ENCODE assay signal across 26 cellular contexts in the genomic region with DNA sequence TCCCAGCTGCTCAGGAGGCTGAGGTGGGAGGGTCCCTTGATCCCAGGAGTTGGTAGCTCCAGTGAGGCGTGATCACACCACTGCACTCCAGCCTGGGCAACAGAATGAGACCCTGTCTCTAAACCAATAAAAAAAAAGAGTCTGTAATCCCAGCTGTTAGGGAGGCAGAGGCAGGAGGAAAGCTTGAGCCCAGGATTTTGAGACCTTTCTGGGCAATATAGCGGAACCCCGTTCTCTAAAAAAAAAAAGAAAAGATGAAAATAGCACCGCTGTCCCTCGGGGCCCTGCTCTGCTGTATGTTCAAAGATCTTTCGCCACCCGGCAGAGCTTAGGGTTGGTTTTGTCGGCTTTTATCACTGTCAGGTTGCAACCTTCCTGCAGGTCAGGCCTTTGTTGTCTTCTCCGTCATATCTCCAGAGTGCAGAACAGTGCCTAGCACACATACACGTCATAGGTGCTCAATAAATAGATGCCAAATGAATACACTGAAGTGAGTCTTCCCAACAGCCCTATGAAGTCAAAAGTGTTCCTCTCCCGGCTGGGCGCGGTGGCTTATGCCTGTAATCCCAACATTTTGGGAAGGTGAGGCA. TPM values are rescaled to one million over a fixed set of nuclear protein-coding genes. Genes with fewer than 3 reads are reported as not detected.
A peak's percentile ranks its signal among the peaks of the same experiment; 100 is the strongest.
DNase-seq lines count a peak whose midpoint lies in the region; ATAC-seq, FAIRE-seq and TF ChIP-seq lines count a peak whose summit lies in the region.
"Had no signal": no experiment of that assay in that cellular context is flagged by ENCODE, and none has a peak within 500 bp of the region (broad histone marks: within the 10 kb centered on the region; RNA-seq: fewer than 3 reads in every experiment).

No MANE protein-coding gene starts in this region.

- CTCF ChIA-PET in H1 (lab: Charles Lee; ENCODE audit: partially characterized antibody): interaction anchor here (1.0 to 9.2 kb wide), 10 partner anchors 9 to 225 kb away, joined by 3 to 80 read pairs (median 4); no protein-coding TSS in a partner anchor

- intact Hi-C loops in Right ventricle myocardium inferior (cut with DNase I): no loop called here
- intact Hi-C loops in Right ventricle myocardium superior (cut with DNase I): no loop called here

- no peak for TF ChIP-seq RAD21 in H1 (IDR thresholded peaks at IDR 0.05 in 1 of 2, conservative IDR thresholded peaks at IDR 0.05 in 1 of 2; ENCODE audit: low read depth in 2 of 2, low read length in 2 of 2)

- H3K9ac ChIP-seq in H1 (replicated peaks in 1 of 4; ENCODE audit: extremely low read depth in 1 of 4, low read depth in 3 of 4, low read length in 3 of 4): no peak overlapping the region; a peak in 1 of 7 replicates
- H3K9ac ChIP-seq: SK-N-SH had no signal

- FAIRE-seq in H1 (lab: Jason Lieb, UNC): no peak
- FAIRE-seq: A549 had no signal

- no peak overlapping the region for H4K5ac ChIP-seq in H1 (ENCODE audit: insufficient read length, low read depth, low read length)

- no peak overlapping the region for H3K56ac ChIP-seq in H1 (replicated peaks; ENCODE audit: insufficient read length, low read depth, low read length)

- TF ChIP-seq POLR2A in H1 (IDR thresholded peaks at IDR 0.05; ENCODE audit: control extremely low read depth in 1 of 2, low read depth in 2 of 2, low read length in 2 of 2): no peak

- no peak overlapping the region for H2BK5ac ChIP-seq in H1 (ENCODE audit: low read depth, low read length)

- H3K4me1 ChIP-seq in H1 (replicated peaks in 1 of 4; ENCODE audit: control insufficient read depth in 3 of 4, insufficient read depth in 4 of 4, low read length in 3 of 4): peaks cover 5 to 10% (median 6%) of the 10 kb centered on the region in 4 experiments; a peak in 6 of 7 replicates

- no peaks in the 10 kb centered on the region for H3K79me2 ChIP-seq in H1 (ENCODE audit: control insufficient read depth in 1 of 2, insufficient read depth in 2 of 2, low read length in 2 of 2)

- no peak overlapping the region for H3K27ac ChIP-seq in H1 (ENCODE audit: low read depth, low read length)
- H3K27ac ChIP-seq: HL-60 had no signal

- POLR2A ChIA-PET in H1 (lab: Charles Lee; ENCODE audit: partially characterized antibody): interaction anchor here (1.0 to 2.2 kb wide), 9 partner anchors 9 to 97 kb away, joined by 3 to 8 read pairs (median 6); a partner anchor contains a TSS

- WGBS in H1 (ENCODE audit: extremely low coverage in 1 of 2, insufficient coverage in 1 of 2, insufficient read length in 1 of 2, insufficient replicate concordance in 2 of 2, low coverage in 1 of 2, low lambda C conversion rate in 2 of 2, missing lambda C conversion rate in 1 of 2), 2 experiments: 95% methylated on average over 13 of the region's 13 CpGs; no CpG with 5 or more reads in 1 of the 2 experiments

- H3K4me2 ChIP-seq in H1 (ENCODE audit: insufficient read depth in 1 of 2, low read depth in 2 of 2, low read length in 2 of 2): no peak overlapping the region
- H3K4me2 ChIP-seq: SK-N-SH had no signal

- no peaks in the 10 kb centered on the region for H3K79me1 ChIP-seq in H1 (ENCODE audit: low read depth, low read length)

- H3K23ac ChIP-seq in H1 (ENCODE audit: insufficient read length): no peak overlapping the region

- H2BK120ac ChIP-seq in H1 (replicated peaks; ENCODE audit: low read depth, low read length): no peak overlapping the region

- H3K9me3 ChIP-seq in H1 (ENCODE audit: insufficient read depth in 2 of 2, low read depth in 1 of 2, low read length in 1 of 2): no peaks in the 10 kb centered on the region
- H3K9me3 ChIP-seq: A549, Peyer's patch, SK-N-SH had no signal

- TF ChIP-seq CTCF in H1 (IDR thresholded peaks at IDR 0.05; ENCODE audit: control extremely low read depth in 1 of 3, insufficient read depth in 1 of 3, low read depth in 1 of 3, low read length in 3 of 3): no peak

- no peak overlapping the region for H3K18ac ChIP-seq in H1 (ENCODE audit: extremely low read depth, low read length)

- TF ChIP-seq EP300 in H1 (IDR thresholded peaks at IDR 0.05; ENCODE audit: borderline replicate concordance in 1 of 2, low read depth in 2 of 2, low read length in 2 of 2): no peak

- H3K23me2 ChIP-seq in H1 (ENCODE audit: low read depth, low read length): 0 out of 2 replicates have a peak, but pooled peaks cover 1% of the 10 kb centered on the region

- H2BK15ac ChIP-seq in H1 (ENCODE audit: low read length): no peak overlapping the region

- DNase-seq in Right ventricle myocardium inferior (ENCODE audit: missing footprints): peak; percentile 13
- DNase-seq in Right ventricle myocardium superior: no peak
- peak; percentile 38 for DNase-seq in NAMALWA (ENCODE audit: low spot score)
- DNase-seq in H1 (ENCODE audit: low read depth in 1 of 2, low spot score in 2 of 2): no peak
- DNase-seq: DMS 273 treated with DMSO at 0.1 percent for 48 hours, DND-41, H9, Kasumi-1, MM.1S, NCI-H1105, NCI-H2081, NCI-H2171 treated with DMSO at 0.1 percent for 48 hours, NCI-H446, NCI-H526 treated with DMSO at 0.1 percent for 48 hours, Peyer's patch, SHP77, SK-N-SH had no signal

- no peak overlapping the region for H4K8ac ChIP-seq in H1 (ENCODE audit: extremely low read depth, insufficient read depth, low read length)

- peak overlapping the region; percentile 48; the same call in 1 of the 2 replicates for H2BK20ac ChIP-seq in H1 (ENCODE audit: low read length)

- H2AFZ ChIP-seq in H1 (ENCODE audit: low read length): no peak overlapping the region

- no peaks in the 10 kb centered on the region for H3K27me3 ChIP-seq in H1 (replicated peaks in 1 of 4; ENCODE audit: control insufficient read depth in 3 of 4, extremely low read depth in 1 of 4, insufficient read depth in 3 of 4, low read length in 3 of 4)
- H3K27me3 ChIP-seq: Peyer's patch had no signal

- no peak overlapping the region for H4K91ac ChIP-seq in H1 (replicated peaks; ENCODE audit: insufficient read length, low read length)

- H4K20me1 ChIP-seq in H1 (replicated peaks in 1 of 2; ENCODE audit: control insufficient read depth in 1 of 2, insufficient read depth in 2 of 2, low read length in 2 of 2): no peaks in the 10 kb centered on the region

- ATAC-seq in Right ventricle myocardium inferior (no peak), Right ventricle myocardium superior (ENCODE audit: poor library complexity) (no peak), GM21528 (IDR thresholded peaks at IDR 0.05; ENCODE audit: low FRiP score, unreplicated experiment) (no peak), GM21447 (IDR thresholded peaks at IDR 0.05; ENCODE audit: unreplicated experiment) (no peak), HG03469 (IDR thresholded peaks at IDR 0.05; ENCODE audit: unreplicated experiment) (no peak)
- ATAC-seq: A549 had no signal

- no peak overlapping the region for H3K14ac ChIP-seq in H1 (ENCODE audit: insufficient read length)

- no peak overlapping the region for H3K4me3 ChIP-seq in H1 (ENCODE audit: extremely low read depth in 1 of 4, insufficient read depth in 2 of 4, low read depth in 3 of 4, low read length in 4 of 4)
- H3K4me3 ChIP-seq: A549, Peyer's patch had no signal

- H3K4ac ChIP-seq in H1 (replicated peaks; ENCODE audit: insufficient read length, low read depth, low read length): peak overlapping the region; percentile 53

- peaks cover 0 to 23% (median 7%) of the 10 kb centered on the region in 4 experiments; a peak in 5 of 8 replicates for H3K36me3 ChIP-seq in H1 (ENCODE audit: control insufficient read depth in 2 of 4, insufficient read depth in 4 of 4, low read length in 3 of 4)

- H2BK12ac ChIP-seq in H1 (ENCODE audit: low read depth, low read length): 0 out of 2 replicates have a peak overlapping the region, but pooled peaks have one; percentile 60

- no peak overlapping the region for H2AK5ac ChIP-seq in H1 (ENCODE audit: low read depth, low read length)

RNA-seq across cellular contexts. Expression of a gene that starts 13.4 kb away (rescaled TPM):
- 91.9 TPM for total RNA-seq in Right ventricle myocardium inferior
- 86.2 TPM for total RNA-seq in Right ventricle myocardium superior
- 81.4 and 83.0 TPM in 2 replicates for total RNA-seq in H1 (2021; fragmentation: NEBNext Ultra II Directional; extraction: Animal tissue kit (Norgen Biotek cat#: 25700))
- polyA plus RNA-seq in H1 (2011; rRNA removed): 32.5 and 84.3 TPM in 2 replicates
- 29.6 TPM for polyA plus RNA-seq in H1 (2011; cell fraction: cytosol; rRNA removed)
- polyA plus RNA-seq in H1 (2011; cell fraction: nucleus; rRNA removed): 172 TPM
- polyA plus RNA-seq in H1 (2012, experiment 1 of 2): 73.9 to 108 TPM (median 100 TPM) in 4 replicates
- polyA plus RNA-seq in H1 (2012, experiment 2 of 2): 60.5 TPM
- polyA plus RNA-seq in H1 (2013, experiment 1 of 2): 107 TPM
- 98.4 TPM for polyA plus RNA-seq in H1 (2013, experiment 2 of 2)
- 12.6 and 16.0 TPM in 2 replicates for polyA minus RNA-seq in H1 (2011; rRNA and poly(A)+ RNA removed)
- polyA minus RNA-seq in H1 (2011; cell fraction: cytosol; rRNA and poly(A)+ RNA removed): 45.1 TPM
- 38.0 TPM for polyA minus RNA-seq in H1 (2011; cell fraction: nucleus; rRNA and poly(A)+ RNA removed)
- polyA plus RNA-seq: CD14-positive monocyte, IgD-negative memory B cell had no signal

RNA-seq across cellular contexts. Expression of a gene that starts 17.8 kb away (rescaled TPM):
- total RNA-seq in Right ventricle myocardium inferior: not detected
- not detected for total RNA-seq in Right ventricle myocardium superior
- total RNA-seq in H1 (2021; fragmentation: NEBNext Ultra II Directional; extraction: Animal tissue kit (Norgen Biotek cat#: 25700)): 17.4 and 19.2 TPM in 2 replicates
- polyA plus RNA-seq in H1 (2011; rRNA removed): 35.7 and 53.4 TPM in 2 replicates
- polyA plus RNA-seq in H1 (2011; cell fraction: cytosol; rRNA removed): 29.6 TPM
- polyA plus RNA-seq in H1 (2011; cell fraction: nucleus; rRNA removed): 73.8 TPM
- 10.4 to 27.8 TPM (median 20.4 TPM) in 4 replicates for polyA plus RNA-seq in H1 (2012, experiment 1 of 2)
- 14.5 TPM for polyA plus RNA-seq in H1 (2012, experiment 2 of 2)
- polyA plus RNA-seq in H1 (2013, experiment 1 of 2): 15.0 TPM
- 13.7 TPM for polyA plus RNA-seq in H1 (2013, experiment 2 of 2)
- polyA minus RNA-seq in H1 (2011; rRNA and poly(A)+ RNA removed): 20.2 and 26.7 TPM in 2 replicates
- polyA minus RNA-seq in H1 (2011; cell fraction: cytosol; rRNA and poly(A)+ RNA removed): 23.1 TPM
- 37.0 TPM for polyA minus RNA-seq in H1 (2011; cell fraction: nucleus; rRNA and poly(A)+ RNA removed)
- total RNA-seq: G401, HT1080 had no signal
- polyA plus RNA-seq: A549, CD14-positive monocyte, IgD-negative memory B cell, SK-N-SH had no signal

RNA-seq across cellular contexts. Expression of a gene that starts 47.0 kb away (rescaled TPM):
- total RNA-seq in Right ventricle myocardium inferior (18.3 TPM), Right ventricle myocardium superior (14.6 TPM)
- total RNA-seq in H1 (2021; fragmentation: NEBNext Ultra II Directional; extraction: Animal tissue kit (Norgen Biotek cat#: 25700)): 1.7 and 2.4 TPM in 2 replicates
- 0.88 and 3.0 TPM in 2 replicates for polyA plus RNA-seq in H1 (2011; rRNA removed)
- polyA plus RNA-seq in H1 (2011; cell fraction: cytosol; rRNA removed): 1.5 TPM
- polyA plus RNA-seq in H1 (2011; cell fraction: nucleus; rRNA removed): 2.2 TPM
- 1.7 to 3.7 TPM (median 2.5 TPM) in 4 replicates for polyA plus RNA-seq in H1 (2012, experiment 1 of 2)
- 2.0 TPM for polyA plus RNA-seq in H1 (2012, experiment 2 of 2)
- polyA plus RNA-seq in H1 (2013, experiment 1 of 2): 2.5 TPM
- polyA plus RNA-seq in H1 (2013, experiment 2 of 2): 3.0 TPM
- polyA minus RNA-seq in H1 (2011; rRNA and poly(A)+ RNA removed): 0.24 and 0.28 TPM in 2 replicates
- polyA minus RNA-seq in H1 (2011; cell fraction: cytosol; rRNA and poly(A)+ RNA removed): 2.6 TPM
- polyA minus RNA-seq in H1 (2011; cell fraction: nucleus; rRNA and poly(A)+ RNA removed): 1.2 TPM

RNA-seq across cellular contexts. Expression of a gene that starts 50.6 kb away (rescaled TPM):
- total RNA-seq in Right ventricle myocardium inferior (41.8 TPM), Right ventricle myocardium superior (36.9 TPM)
- 181 and 184 TPM in 2 replicates for total RNA-seq in H1 (2021; fragmentation: NEBNext Ultra II Directional; extraction: Animal tissue kit (Norgen Biotek cat#: 25700))
- 237 and 318 TPM in 2 replicates for polyA plus RNA-seq in H1 (2011; rRNA removed)
- 172 TPM for polyA plus RNA-seq in H1 (2011; cell fraction: cytosol; rRNA removed)
- 179 TPM for polyA plus RNA-seq in H1 (2011; cell fraction: nucleus; rRNA removed)
- 178 to 211 TPM (median 195 TPM) in 4 replicates for polyA plus RNA-seq in H1 (2012, experiment 1 of 2)
- 296 TPM for polyA plus RNA-seq in H1 (2012, experiment 2 of 2)
- polyA plus RNA-seq in H1 (2013, experiment 1 of 2): 279 TPM
- polyA plus RNA-seq in H1 (2013, experiment 2 of 2): 320 TPM
- polyA minus RNA-seq in H1 (2011; rRNA and poly(A)+ RNA removed): 159 and 221 TPM in 2 replicates
- polyA minus RNA-seq in H1 (2011; cell fraction: cytosol; rRNA and poly(A)+ RNA removed): 128 TPM
- 64.3 TPM for polyA minus RNA-seq in H1 (2011; cell fraction: nucleus; rRNA and poly(A)+ RNA removed)
- polyA plus RNA-seq: IgD-negative memory B cell had no signal

Comparison
In these comparisons a context has a peak if more than half of its experiments do, and no peak if none do; other contexts are left out.
1. DNase-seq: peak in Right ventricle myocardium inferior (single experiment) and NAMALWA (single experiment); none in Right ventricle myocardium superior (single experiment) and H1 (0 of 2).
2. RNA of a gene that starts 17.8 kb away (total RNA-seq): 17.4 to 19.2 TPM in H1; not detected in Right ventricle myocardium inferior (single experiment) and not detected in Right ventricle myocardium superior (single experiment); every median in the first group is over 10 times any median in the second.